Comparison of ENCODE assay signal across 22 cellular contexts in the genomic region with DNA sequence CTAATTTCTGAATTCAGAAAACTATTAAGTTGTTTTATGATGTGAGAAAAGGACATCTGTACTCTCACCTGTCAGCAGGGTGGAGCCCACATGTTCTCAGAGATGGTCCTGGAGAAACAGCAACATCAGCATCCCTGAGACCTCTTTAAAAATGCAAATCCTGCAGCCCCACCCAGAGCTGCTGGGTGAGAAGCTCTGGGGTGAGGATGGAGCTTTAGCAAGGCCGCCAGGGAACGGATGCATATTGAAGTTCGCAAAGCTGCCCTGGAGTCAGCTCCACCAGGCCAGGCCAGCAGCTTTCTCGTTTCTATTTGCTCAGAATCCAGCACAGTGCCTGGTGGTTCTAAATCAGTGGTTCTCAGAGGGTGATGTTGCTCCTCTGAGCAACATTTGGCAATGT. TPM values are rescaled to one million over a fixed set of nuclear protein-coding genes. Genes with fewer than 3 reads are reported as not detected.
A peak's percentile ranks its signal among the peaks of the same experiment; 100 is the strongest.
DNase-seq lines count a peak whose midpoint lies in the region; ATAC-seq, FAIRE-seq and TF ChIP-seq lines count a peak whose summit lies in the region.
"Had no signal": no experiment of that assay in that cellular context is flagged by ENCODE, and none has a peak within 500 bp of the region (broad histone marks: within the 10 kb centered on the region; RNA-seq: fewer than 3 reads in every experiment).

No MANE protein-coding gene starts in this region.

- intact Hi-C loops in natural killer cell (cut with micrococcal nuclease) (loop anchor here (1.0 to 2.0 kb wide), 3 partner anchors 28 to 57 kb away; no protein-coding TSS in a partner anchor), body of pancreas (cut with DNase I) (no loop called here)

- H3K9me3 ChIP-seq in NT2/D1 (ENCODE audit: insufficient read depth, low read length): no peaks in the 10 kb centered on the region
- no peaks in the 10 kb centered on the region for H3K9me3 ChIP-seq in body of pancreas
- H3K9me3 ChIP-seq: adrenal gland, breast epithelium, heart right ventricle, left lung, ovary, right atrium auricular region had no signal

- POLR2A ChIA-PET in activated CD4-positive, alpha-beta T cell treated with anti-CD3 and anti-CD28 coated beads, Interleukin-2, amount 10 ng/mL, durations not matched to agents 7 days and 5 days (lab: Charles Lee): interaction anchor here (0.5 to 1.2 kb wide), 2 partner anchors 12 to 1499 kb away, joined by 3 read pairs; no protein-coding TSS in a partner anchor

- H3K36me3 Mint-ChIP-seq in activated CD4-positive, alpha-beta T cell treated with anti-CD3 and anti-CD28 coated beads, Interleukin-2, amount 10 ng/mL, durations not matched to agents 7 days and 5 days (ENCODE audit: low read depth): peaks cover 77% of the 10 kb centered on the region
- peaks cover 23 to 39% of the 10 kb centered on the region in 2 donors for H3K36me3 Mint-ChIP-seq in activated naive CD4-positive, alpha-beta T cell treated with anti-CD3 and anti-CD28 coated beads, Interleukin-2, amount 50 U/mL, for 72 hours
- H3K36me3 Mint-ChIP-seq in natural killer cell: peaks cover 5% of the 10 kb centered on the region
- H3K36me3 Mint-ChIP-seq: naive B cell had no signal

- CTCF ChIA-PET in activated CD4-positive, alpha-beta T cell treated with anti-CD3 and anti-CD28 coated beads, Interleukin-2, amount 10 ng/mL, durations not matched to agents 7 days and 5 days (lab: Charles Lee): interaction anchor here (1.1 to 6.1 kb wide), 10 partner anchors 12 to 96 kb away, joined by 3 to 33 read pairs (median 4); no protein-coding TSS in a partner anchor

- DNase-seq in activated CD4-positive, alpha-beta T cell treated with anti-CD3 and anti-CD28 coated beads, Interleukin-2, amount 10 ng/mL, durations not matched to agents 7 days and 5 days: peak; percentile 21
- DNase-seq in activated CD4-positive, alpha-beta T cell treated with anti-CD3 and anti-CD28 coated beads, Interleukin-2, amount 50 U/mL, for 4 hours: no peak
- DNase-seq in NT2/D1 (ENCODE audit: low read depth, low spot score) (peak; percentile 11), natural killer cell (no peak), HUDEP-2 (lab: John Stamatoyannopoulos, UW; ENCODE audit: unreplicated experiment in 76 of 76) (no peak), GM12892 (ENCODE audit: insufficient read length) (no peak), body of pancreas (no peak)
- DNase-seq in activated naive CD4-positive, alpha-beta T cell treated with anti-CD3 and anti-CD28 coated beads, Interleukin-2, amount 50 U/mL, for 72 hours (ENCODE audit: low spot score in 2 of 2): no peak
- DNase-seq: adrenal gland, DND-41, heart right ventricle, Karpas-422, left lung, naive B cell, NCI-H187 treated with DMSO at 0.1 percent for 48 hours, ovary, trophoblast cell had no signal

- H3K27me3 ChIP-seq in NT2/D1 (ENCODE audit: insufficient read depth, insufficient read length) (no peaks in the 10 kb centered on the region), body of pancreas (no peaks in the 10 kb centered on the region)
- H3K27me3 ChIP-seq: adrenal gland, breast epithelium, left lung, ovary, right atrium auricular region had no signal

- TF ChIP-seq POLR2A in GM12892 (IDR thresholded peaks at IDR 0.05; ENCODE audit: low read depth, low read length) (no peak), body of pancreas (IDR thresholded peaks at IDR 0.05) (no peak)

- no peaks in the 10 kb centered on the region for H3K4me1 ChIP-seq in NT2/D1 (ENCODE audit: insufficient read depth, insufficient read length)
- no peaks in the 10 kb centered on the region for H3K4me1 ChIP-seq in body of pancreas
- H3K4me1 ChIP-seq: adrenal gland, breast epithelium, heart right ventricle, left lung, right atrium auricular region had no signal

- peak overlapping the region; percentile 97 for H3K27ac Mint-ChIP-seq in activated CD4-positive, alpha-beta T cell treated with anti-CD3 and anti-CD28 coated beads, Interleukin-2, amount 10 ng/mL, durations not matched to agents 7 days and 5 days
- peak overlapping the region; percentile 22 to 93 for H3K27ac Mint-ChIP-seq in activated naive CD4-positive, alpha-beta T cell treated with anti-CD3 and anti-CD28 coated beads, Interleukin-2, amount 50 U/mL, for 72 hours
- H3K27ac Mint-ChIP-seq in natural killer cell: peak overlapping the region; percentile 98
- H3K27ac Mint-ChIP-seq: naive B cell had no signal

- no peak for FAIRE-seq in GM12892 (lab: Jason Lieb, UNC)
- FAIRE-seq: GM12891 had no signal

- TF ChIP-seq CTCF in natural killer cell (IDR thresholded peaks at IDR 0.05) (no peak), body of pancreas (IDR thresholded peaks at IDR 0.05) (no peak)

- peaks cover 82% of the 10 kb centered on the region for H3K4me1 Mint-ChIP-seq in activated CD4-positive, alpha-beta T cell treated with anti-CD3 and anti-CD28 coated beads, Interleukin-2, amount 10 ng/mL, durations not matched to agents 7 days and 5 days
- peaks cover 75 to 88% of the 10 kb centered on the region in 2 donors for H3K4me1 Mint-ChIP-seq in natural killer cell
- H3K4me1 Mint-ChIP-seq: naive B cell had no signal

- peak overlapping the region; percentile 75 for H3K4me3 Mint-ChIP-seq in activated CD4-positive, alpha-beta T cell treated with anti-CD3 and anti-CD28 coated beads, Interleukin-2, amount 10 ng/mL, durations not matched to agents 7 days and 5 days
- H3K4me3 Mint-ChIP-seq in natural killer cell: peak overlapping the region; percentile 96
- H3K4me3 Mint-ChIP-seq: naive B cell had no signal

- H3K27me3 Mint-ChIP-seq in activated CD4-positive, alpha-beta T cell treated with anti-CD3 and anti-CD28 coated beads, Interleukin-2, amount 10 ng/mL, durations not matched to agents 7 days and 5 days: no peaks in the 10 kb centered on the region
- no peaks in the 10 kb centered on the region for H3K27me3 Mint-ChIP-seq in natural killer cell (ENCODE audit: low read depth in 2 of 2)
- H3K27me3 Mint-ChIP-seq: naive B cell had no signal

- peaks cover 8% of the 10 kb centered on the region for H3K9me3 Mint-ChIP-seq in activated CD4-positive, alpha-beta T cell treated with anti-CD3 and anti-CD28 coated beads, Interleukin-2, amount 10 ng/mL, durations not matched to agents 7 days and 5 days
- H3K9me3 Mint-ChIP-seq in activated naive CD4-positive, alpha-beta T cell treated with anti-CD3 and anti-CD28 coated beads, Interleukin-2, amount 50 U/mL, for 72 hours: no peaks in the 10 kb centered on the region
- no peaks in the 10 kb centered on the region for H3K9me3 Mint-ChIP-seq in natural killer cell
- H3K9me3 Mint-ChIP-seq: naive B cell had no signal

- no peaks in the 10 kb centered on the region for H3K36me3 ChIP-seq in NT2/D1 (ENCODE audit: insufficient read depth, insufficient read length, low read length)
- H3K36me3 ChIP-seq in body of pancreas (replicated peaks in 1 of 2; ENCODE audit: insufficient read depth in 1 of 2, low read depth in 2 of 2): no peaks in the 10 kb centered on the region
- H3K36me3 ChIP-seq: adrenal gland, breast epithelium, heart right ventricle, left lung, ovary, right atrium auricular region had no signal

- H3K9ac ChIP-seq in NT2/D1 (ENCODE audit: insufficient read length, low read depth): no peak overlapping the region

- no peak overlapping the region for H3K27ac ChIP-seq in body of pancreas
- H3K27ac ChIP-seq: adrenal gland, breast epithelium, ovary, right atrium auricular region had no signal

- no peak for ATAC-seq in activated naive CD4-positive, alpha-beta T cell treated with anti-CD3 and anti-CD28 coated beads, Interleukin-2, amount 50 U/mL, for 72 hours
- ATAC-seq in natural killer cell (peak in 2 of 3 donors; percentile 7 to 21), body of pancreas (no peak)
- ATAC-seq: left lung, Right ventricle myocardium inferior had no signal

- H3K4me3 ChIP-seq in NT2/D1 (ENCODE audit: insufficient read length, low read depth) (no peak overlapping the region), body of pancreas (no peak overlapping the region)
- H3K4me3 ChIP-seq: adrenal gland, breast epithelium, heart right ventricle, left lung, ovary, right atrium auricular region had no signal

- 87% methylated on average over 4 of the region's 4 CpGs; no CpG with 5 or more reads in 1 of the 2 donors for WGBS in body of pancreas, 2 donors

RNA-seq across cellular contexts. Expression of gene PRKCQ, which starts 49.1 kb away (rescaled TPM):
- total RNA-seq in activated CD4-positive, alpha-beta T cell treated with anti-CD3 and anti-CD28 coated beads, Interleukin-2, amount 10 ng/mL, durations not matched to agents 7 days and 5 days: 10 to 100 TPM; 62.6 to 69.5 TPM
- 10 to 100 TPM; 27.5 to 48.4 TPM for total RNA-seq in activated naive CD4-positive, alpha-beta T cell treated with anti-CD3 and anti-CD28 coated beads, Interleukin-2, amount 50 U/mL, for 72 hours
- 10 to 100 TPM; 46.5 to 69.5 (median 61.3) TPM for total RNA-seq in natural killer cell
- not detected for polyA plus RNA-seq in GM12892 (2012; ENCODE audit: missing spikeins)
- total RNA-seq in body of pancreas: 1 to 10 TPM in 1 of 2 donors, under 1 TPM in 1; 0.33 to 6.0 TPM
- total RNA-seq: A172 had no signal

Comparison
In these comparisons a context has a peak if more than half of its experiments do, and no peak if none do; other contexts are left out.
1. DNase-seq: peak in activated CD4-positive, alpha-beta T cell treated with anti-CD3 and anti-CD28 coated beads, Interleukin-2, amount 10 ng/mL, durations not matched to agents 7 days and 5 days (single experiment) and NT2/D1 (single experiment); none in activated CD4-positive, alpha-beta T cell treated with anti-CD3 and anti-CD28 coated beads, Interleukin-2, amount 50 U/mL, for 4 hours (0 of 2), activated naive CD4-positive, alpha-beta T cell treated with anti-CD3 and anti-CD28 coated beads, Interleukin-2, amount 50 U/mL, for 72 hours (0 of 2), natural killer cell (single experiment), HUDEP-2 (0 of 76), GM12892 (single experiment) and body of pancreas (0 of 4).
2. ATAC-seq: peak in natural killer cell (2 of 3); none in activated naive CD4-positive, alpha-beta T cell treated with anti-CD3 and anti-CD28 coated beads, Interleukin-2, amount 50 U/mL, for 72 hours (0 of 2) and body of pancreas (single experiment).
3. RNA of gene PRKCQ, which starts 49.1 kb away (total RNA-seq): 62.6 to 69.5 TPM in activated CD4-positive, alpha-beta T cell treated with anti-CD3 and anti-CD28 coated beads, Interleukin-2, amount 10 ng/mL, durations not matched to agents 7 days and 5 days, 46.5 to 69.5 TPM in natural killer cell and 27.5 to 48.4 TPM in activated naive CD4-positive, alpha-beta T cell treated with anti-CD3 and anti-CD28 coated beads, Interleukin-2, amount 50 U/mL, for 72 hours; 0.33 to 6.0 TPM in body of pancreas; every median in the first group is over 4 times any median in the second.
4. Peak in every context shown above with its lines, with median percentiles within 50 percentile points of each other: H3K27ac Mint-ChIP-seq.